In the genomic region with DNA sequence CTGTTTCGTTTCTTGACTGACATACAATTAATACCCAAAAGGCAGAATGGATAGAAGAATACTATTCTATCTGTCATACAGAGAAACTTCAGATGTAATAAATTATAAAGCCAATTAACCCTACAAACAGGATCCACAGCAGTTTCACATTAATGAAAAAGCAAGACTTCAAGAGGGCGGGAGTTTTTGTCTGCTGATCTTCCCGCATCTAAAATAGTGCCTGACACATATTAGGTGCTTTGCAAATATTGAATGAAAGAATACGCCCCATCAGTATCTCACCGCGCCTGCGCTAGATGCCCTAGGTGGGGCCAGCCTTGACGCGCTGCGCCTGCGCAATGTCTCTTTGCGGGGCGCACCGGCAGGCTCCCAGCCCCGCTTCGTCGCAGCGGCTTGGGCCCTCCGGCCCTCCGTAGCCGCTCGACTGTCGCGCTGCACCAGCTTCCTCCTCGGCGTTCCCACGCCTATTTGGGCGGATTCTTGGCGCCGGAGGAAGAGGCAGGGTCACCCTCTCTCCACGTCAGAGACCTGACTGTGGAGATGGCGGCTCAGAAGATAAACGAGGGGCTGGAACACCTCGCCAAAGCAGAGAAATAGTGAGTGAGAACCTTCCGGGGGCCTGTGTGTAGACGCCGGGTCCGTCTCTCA, we compare ENCODE assay signal across 8 cellular contexts. TPM values are rescaled to one million over a fixed set of nuclear protein-coding genes. Genes with fewer than 3 reads are reported as not detected.
DNase-seq lines count a peak whose midpoint lies in the region; ATAC-seq and TF ChIP-seq lines count a peak whose summit lies in the region.

A gene (plus strand): TSS at position 465 of the 648 bp plus-strand sequence. CDS start 76 bp downstream, at position 541.

- peaks cover 3% of the 10 kb centered on the region in 2 donors for H3K36me3 Mint-ChIP-seq in CD14-positive monocyte
- H3K36me3 Mint-ChIP-seq in activated CD4-positive, alpha-beta memory T cell treated with anti-CD3 and anti-CD28 coated beads for 36 hours, result peaks cover 5% of the 10 kb centered on the region

- H3K4me1 Mint-ChIP-seq in CD14-positive monocyte, result peaks cover 52% of the 10 kb centered on the region
- H3K4me1 Mint-ChIP-seq in activated CD4-positive, alpha-beta memory T cell treated with anti-CD3 and anti-CD28 coated beads for 36 hours (ENCODE audit: low read depth), result peaks cover 46% of the 10 kb centered on the region

- H3K9ac ChIP-seq in duodenal mucosa (ENCODE audit: low read depth in 1 of 2, low read length in 2 of 2), result peak within 1 kb of the TSS; percentile 76 to 87

- H3K27ac Mint-ChIP-seq in CD14-positive monocyte, result peak within 1 kb of the TSS; percentile 95 to 99 (median 97)
- H3K27ac Mint-ChIP-seq in activated CD4-positive, alpha-beta memory T cell treated with anti-CD3 and anti-CD28 coated beads for 36 hours, result peak within 1 kb of the TSS; percentile 95

- DNase-seq in CD14-positive monocyte (ENCODE audit: low spot score), result peak; percentile 81
- DNase-seq in NCI-H82 treated with DMSO at 0.1 percent for 48 hours (lab: John Stamatoyannopoulos, UW; ENCODE audit: unreplicated experiment), result peak; percentile 60
- DNase-seq in activated CD4-positive, alpha-beta memory T cell treated with anti-CD3 and anti-CD28 coated beads for 36 hours, result peak; percentile 93
- peak; percentile 93 to 94 (median 93) for DNase-seq in right lobe of liver
- peak; percentile 89 to 90 for DNase-seq in stimulated activated CD4-positive, alpha-beta T cell treated with anti-CD3 and anti-CD28 coated beads, Interleukin-4, amount 100 ng/mL, for 4 hours

- no peaks in the 10 kb centered on the region for H3K9me3 Mint-ChIP-seq in CD14-positive monocyte
- H3K9me3 Mint-ChIP-seq in activated CD4-positive, alpha-beta memory T cell treated with anti-CD3 and anti-CD28 coated beads for 36 hours, result no peaks in the 10 kb centered on the region

- no peaks in the 10 kb centered on the region for H3K36me3 ChIP-seq in duodenal mucosa (ENCODE audit: control insufficient read depth in 1 of 2, insufficient read depth in 2 of 2, low read length in 2 of 2)
- no peaks in the 10 kb centered on the region for H3K36me3 ChIP-seq in right lobe of liver

- intact Hi-C loops in CD14-positive monocyte (cut with micrococcal nuclease), result loop anchor here in 1 of 2 donors (10.0 kb wide), 2 partner anchors 911 to 1051 kb away; a partner anchor contains a TSS
- intact Hi-C loops in activated CD4-positive, alpha-beta memory T cell treated with anti-CD3 and anti-CD28 coated beads for 36 hours (cut with micrococcal nuclease), result loop anchor here (1.0 to 10.0 kb wide), 7 partner anchors 27 to 1457 kb away; a partner anchor contains a TSS
- intact Hi-C loops in right lobe of liver (cut with DNase I), result no loop called here

- H3K9me3 ChIP-seq in duodenal mucosa (ENCODE audit: control insufficient read depth in 1 of 2, low read length in 2 of 2), result no peaks in the 10 kb centered on the region
- H3K9me3 ChIP-seq in right lobe of liver, result no peaks in the 10 kb centered on the region

- H3K27ac ChIP-seq in duodenal mucosa (ENCODE audit: low read depth, low read length), result peak within 1 kb of the TSS; percentile 74
- H3K27ac ChIP-seq in right lobe of liver, result peak within 1 kb of the TSS; percentile 76 to 95 (median 78)

- H3K4me1 ChIP-seq in duodenal mucosa (ENCODE audit: control insufficient read depth in 1 of 2, insufficient read depth in 2 of 2, low read length in 2 of 2) (peaks cover 14 to 17% of the 10 kb centered on the region in 2 donors), right lobe of liver (no peaks in the 10 kb centered on the region)

- TF ChIP-seq CTCF in CD14-positive monocyte (IDR thresholded peaks at IDR 0.05), result no peak
- no peak for TF ChIP-seq CTCF in right lobe of liver (IDR thresholded peaks at IDR 0.05)

- H3K27me3 ChIP-seq in duodenal mucosa (ENCODE audit: control insufficient read depth in 1 of 2, insufficient read depth in 2 of 2, low read length in 2 of 2), result no peaks in the 10 kb centered on the region
- H3K27me3 ChIP-seq in right lobe of liver, result no peaks in the 10 kb centered on the region

- POLR2A ChIA-PET in activated CD4-positive, alpha-beta memory T cell treated with anti-CD3 and anti-CD28 coated beads for 36 hours (lab: Charles Lee), result no interaction called here

- ATAC-seq in GM19395 (IDR thresholded peaks at IDR 0.05; ENCODE audit: unreplicated experiment), result peak; percentile 77
- ATAC-seq in HG03565 (IDR thresholded peaks at IDR 0.05; ENCODE audit: unreplicated experiment), result peak; percentile 73
- peak; percentile 92 to 98 (median 96) for ATAC-seq in right lobe of liver

- peak; percentile 46 for TF ChIP-seq POLR2A in right lobe of liver (IDR thresholded peaks at IDR 0.05)

- H3K4me3 Mint-ChIP-seq in CD14-positive monocyte, result peak within 1 kb of the TSS; percentile 93 to 95
- peak within 1 kb of the TSS; percentile 94 for H3K4me3 Mint-ChIP-seq in activated CD4-positive, alpha-beta memory T cell treated with anti-CD3 and anti-CD28 coated beads for 36 hours

- H3K4me3 ChIP-seq in duodenal mucosa (ENCODE audit: low read depth in 1 of 2, low read length in 2 of 2) (peak within 1 kb of the TSS; percentile 94 to 98), right lobe of liver (peak within 1 kb of the TSS; percentile 86 to 96 (median 94))

- no peaks in the 10 kb centered on the region for H3K27me3 Mint-ChIP-seq in CD14-positive monocyte (ENCODE audit: low read depth in 3 of 3)
- no peaks in the 10 kb centered on the region for H3K27me3 Mint-ChIP-seq in activated CD4-positive, alpha-beta memory T cell treated with anti-CD3 and anti-CD28 coated beads for 36 hours

- CTCF ChIA-PET in activated CD4-positive, alpha-beta memory T cell treated with anti-CD3 and anti-CD28 coated beads for 36 hours (lab: Charles Lee), result interaction anchor here (0.9 kb wide), 1 partner anchor 35 kb away, joined by 3 read pairs; no protein-coding TSS in a partner anchor

- 2% methylated on average over 33 of the region's 38 CpGs for WGBS in right lobe of liver (ENCODE audit: insufficient coverage, low coverage, low lambda C conversion rate, missing lambda C conversion rate)

RNA-seq across cellular contexts. Expression of the gene that starts here (rescaled TPM):
- polyA plus RNA-seq in CD14-positive monocyte, result 10 to 100 TPM; 15.9 to 17.5 TPM
- total RNA-seq in activated CD4-positive, alpha-beta memory T cell treated with anti-CD3 and anti-CD28 coated beads for 36 hours, result 10 to 100 TPM; 31.8 to 32.7 TPM
- total RNA-seq in right lobe of liver, result 10 to 100 TPM; 10.7 to 20.6 (median 14.1) TPM

Comparison
In these comparisons a context has a peak if more than half of its experiments do, and no peak if none do; other contexts are left out.
1. Peak in every context shown above with its lines: DNase-seq, ATAC-seq, H3K4me3 ChIP-seq and H3K27ac ChIP-seq.